ENCODE assay signal across 7 cellular contexts in the genomic region with DNA sequence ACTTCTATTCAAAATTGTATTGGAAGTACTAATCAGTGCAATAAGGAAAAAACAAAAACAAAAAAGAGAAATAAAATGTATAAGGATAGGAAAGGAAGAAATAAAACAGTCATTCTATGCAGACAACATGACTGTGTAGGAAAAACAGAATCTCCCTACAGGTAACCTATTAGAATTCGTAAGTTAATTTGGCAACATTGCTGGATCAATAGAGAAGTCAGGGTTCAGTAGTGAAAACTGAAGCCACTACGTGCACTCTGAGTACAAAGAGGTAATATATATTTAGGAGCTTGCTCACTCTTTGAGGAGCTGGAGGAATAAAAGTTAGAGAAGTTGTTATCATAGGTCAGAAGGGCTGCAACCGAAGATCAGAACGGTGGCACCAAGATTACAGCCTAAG.
"Had no signal": no experiment of that assay in that cellular context is flagged by ENCODE, and none has a peak within 500 bp of the region (broad histone marks: within the 10 kb centered on the region; RNA-seq: fewer than 3 reads in every experiment).

No MANE protein-coding gene starts in this region.

- H3K4me1 ChIP-seq: HAP-1 had no signal

- H3K36me3 Mint-ChIP-seq: IgD-negative memory B cell had no signal

- H3K4me1 Mint-ChIP-seq: IgD-negative memory B cell had no signal

- H3K4me3 Mint-ChIP-seq: IgD-negative memory B cell had no signal

- FAIRE-seq: HTR-8/SVneo had no signal

- H3K36me3 ChIP-seq: HAP-1 had no signal

- H3K9ac ChIP-seq: KMS-11 had no signal

- DNase-seq: GOT3, H7, KBM-7 had no signal

- H3K27ac Mint-ChIP-seq: IgD-negative memory B cell had no signal

- H3K4me3 ChIP-seq: HAP-1 had no signal

- H3K4me2 ChIP-seq: KMS-11 had no signal

- H3K27ac ChIP-seq: KMS-11 had no signal
